Comparison of ENCODE assay signal across 1 cellular context in the genomic region with DNA sequence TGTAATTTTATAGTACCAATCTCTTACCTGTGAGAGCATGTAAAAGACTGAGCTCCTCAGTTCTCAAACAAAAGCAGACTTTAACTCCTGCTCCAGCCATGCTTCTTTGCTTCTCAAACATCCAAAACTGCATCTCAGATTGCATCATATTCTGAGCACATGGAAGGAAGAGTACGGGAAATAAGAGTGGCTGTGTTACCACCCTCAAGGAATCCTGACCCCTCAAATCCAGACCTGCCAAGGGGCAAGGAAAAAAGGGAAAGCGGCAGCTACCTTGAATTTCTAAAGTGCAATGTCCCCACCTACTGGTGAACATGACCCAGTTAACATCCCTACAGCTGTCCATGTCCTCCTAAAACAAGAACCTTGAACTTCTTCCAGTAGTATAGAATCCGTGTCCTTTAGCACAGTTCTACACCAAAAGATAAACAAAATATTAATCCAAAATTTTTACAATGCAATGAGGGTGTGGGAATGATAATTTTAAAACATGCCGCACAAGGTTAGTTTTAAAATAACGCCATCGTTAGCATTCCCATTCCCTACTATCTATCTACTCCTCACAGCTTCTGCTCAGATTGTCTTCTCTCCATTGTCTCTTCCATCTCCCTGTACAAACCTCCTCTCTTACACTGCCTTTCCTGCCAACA.
TF ChIP-seq lines count a peak whose summit lies in the region.

No MANE protein-coding gene starts in this region.

TF ChIP-seq in K562, 482 proteins besides CTCF, POLR2A, EP300 and RAD21 (continued from another document):
- TF ChIP-seq, protein P1, sequence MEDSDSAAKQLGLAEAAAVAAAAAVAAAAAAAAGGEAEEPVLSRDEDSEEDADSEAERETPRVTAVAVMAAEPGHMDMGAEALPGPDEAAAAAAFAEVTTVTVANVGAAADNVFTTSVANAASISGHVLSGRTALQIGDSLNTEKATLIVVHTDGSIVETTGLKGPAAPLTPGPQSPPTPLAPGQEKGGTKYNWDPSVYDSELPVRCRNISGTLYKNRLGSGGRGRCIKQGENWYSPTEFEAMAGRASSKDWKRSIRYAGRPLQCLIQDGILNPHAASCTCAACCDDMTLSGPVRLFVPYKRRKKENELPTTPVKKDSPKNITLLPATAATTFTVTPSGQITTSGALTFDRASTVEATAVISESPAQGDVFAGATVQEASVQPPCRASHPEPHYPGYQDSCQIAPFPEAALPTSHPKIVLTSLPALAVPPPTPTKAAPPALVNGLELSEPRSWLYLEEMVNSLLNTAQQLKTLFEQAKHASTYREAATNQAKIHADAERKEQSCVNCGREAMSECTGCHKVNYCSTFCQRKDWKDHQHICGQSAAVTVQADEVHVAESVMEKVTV (CRISPR knock-in tag; IDR thresholded peaks at IDR 0.05): peak; percentile 81
- TF ChIP-seq L3MBTL2 (IDR thresholded peaks at IDR 0.05) (no peak), TGIF2 (CRISPR knock-in tag; IDR thresholded peaks at IDR 0.05) (no peak), PHF20 (IDR thresholded peaks at IDR 0.05; ENCODE audit: partially characterized antibody) (no peak), RCOR1 (IDR thresholded peaks at IDR 0.05; ENCODE audit: borderline replicate concordance in 1 of 2, low read depth in 2 of 2, low read length in 2 of 2) (no peak), JUND (IDR thresholded peaks at IDR 0.05; ENCODE audit: borderline replicate concordance, low read depth, low read length) (no peak), JUND (tag; IDR thresholded peaks at IDR 0.05; ENCODE audit: borderline replicate concordance, low read depth, low read length) (no peak), ZNF589 (CRISPR knock-in tag; IDR thresholded peaks at IDR 0.05; ENCODE audit: low read depth) (no peak), ZNF274 (IDR thresholded peaks at IDR 0.05; ENCODE audit: borderline replicate concordance, low read depth, low read length) (no peak), NFYB (IDR thresholded peaks at IDR 0.05; ENCODE audit: extremely low read depth, insufficient read length) (no peak), CEBPG (CRISPR knock-in tag; IDR thresholded peaks at IDR 0.05) (no peak), CEBPG (tag; conservative IDR thresholded peaks at IDR 0.05 in 1 of 2, IDR thresholded peaks at IDR 0.05 in 1 of 2) (peak; percentile 15 to 57; a peak in 2 of 4 replicates), NR2C1 (IDR thresholded peaks at IDR 0.05) (no peak), NR2C1 (tag; IDR thresholded peaks at IDR 0.05) (no peak), THRAP3 (IDR thresholded peaks at IDR 0.05; ENCODE audit: borderline replicate concordance) (no peak), MXI1 (IDR thresholded peaks at IDR 0.05; ENCODE audit: low read depth, low read length) (no peak), SMC3 (conservative IDR thresholded peaks at IDR 0.05; ENCODE audit: insufficient read depth, low read depth, low read length) (peak; percentile 50), STAT5A (IDR thresholded peaks at IDR 0.05; ENCODE audit: borderline replicate concordance, low read length) (no peak), SMAD1 (IDR thresholded peaks at IDR 0.05; ENCODE audit: low read depth, low read length, partially characterized antibody) (no peak), TCF3 (CRISPR knock-in tag; IDR thresholded peaks at IDR 0.05) (no peak), ZFPM2 (CRISPR knock-in tag; IDR thresholded peaks at IDR 0.05) (no peak), ERF (CRISPR knock-in tag; IDR thresholded peaks at IDR 0.05) (no peak), SIRT6 (IDR thresholded peaks at IDR 0.05; ENCODE audit: low read depth, low read length) (no peak), PPARD (CRISPR knock-in tag; IDR thresholded peaks at IDR 0.05) (no peak), FOS (IDR thresholded peaks at IDR 0.05; ENCODE audit: extremely low read depth, insufficient read length) (no peak), PTTG1 (tag; IDR thresholded peaks at IDR 0.05; ENCODE audit: low read depth) (no peak), BCOR (IDR thresholded peaks at IDR 0.05) (no peak)
- TF ChIP-seq, protein P2, sequence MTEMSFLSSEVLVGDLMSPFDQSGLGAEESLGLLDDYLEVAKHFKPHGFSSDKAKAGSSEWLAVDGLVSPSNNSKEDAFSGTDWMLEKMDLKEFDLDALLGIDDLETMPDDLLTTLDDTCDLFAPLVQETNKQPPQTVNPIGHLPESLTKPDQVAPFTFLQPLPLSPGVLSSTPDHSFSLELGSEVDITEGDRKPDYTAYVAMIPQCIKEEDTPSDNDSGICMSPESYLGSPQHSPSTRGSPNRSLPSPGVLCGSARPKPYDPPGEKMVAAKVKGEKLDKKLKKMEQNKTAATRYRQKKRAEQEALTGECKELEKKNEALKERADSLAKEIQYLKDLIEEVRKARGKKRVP (CRISPR knock-in tag; IDR thresholded peaks at IDR 0.05): 0 out of 2 replicates have a peak, but pooled peaks have one; percentile 52
- TF ChIP-seq, protein P3, sequence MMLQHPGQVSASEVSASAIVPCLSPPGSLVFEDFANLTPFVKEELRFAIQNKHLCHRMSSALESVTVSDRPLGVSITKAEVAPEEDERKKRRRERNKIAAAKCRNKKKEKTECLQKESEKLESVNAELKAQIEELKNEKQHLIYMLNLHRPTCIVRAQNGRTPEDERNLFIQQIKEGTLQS (IDR thresholded peaks at IDR 0.05): peak; percentile 18; the same call in 1 of the 2 replicates
- TF ChIP-seq, protein P3 (CRISPR knock-in tag; conservative IDR thresholded peaks at IDR 0.05): no peak
- TF ChIP-seq, protein P4, sequence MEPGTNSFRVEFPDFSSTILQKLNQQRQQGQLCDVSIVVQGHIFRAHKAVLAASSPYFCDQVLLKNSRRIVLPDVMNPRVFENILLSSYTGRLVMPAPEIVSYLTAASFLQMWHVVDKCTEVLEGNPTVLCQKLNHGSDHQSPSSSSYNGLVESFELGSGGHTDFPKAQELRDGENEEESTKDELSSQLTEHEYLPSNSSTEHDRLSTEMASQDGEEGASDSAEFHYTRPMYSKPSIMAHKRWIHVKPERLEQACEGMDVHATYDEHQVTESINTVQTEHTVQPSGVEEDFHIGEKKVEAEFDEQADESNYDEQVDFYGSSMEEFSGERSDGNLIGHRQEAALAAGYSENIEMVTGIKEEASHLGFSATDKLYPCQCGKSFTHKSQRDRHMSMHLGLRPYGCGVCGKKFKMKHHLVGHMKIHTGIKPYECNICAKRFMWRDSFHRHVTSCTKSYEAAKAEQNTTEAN (CRISPR knock-in tag; IDR thresholded peaks at IDR 0.05): no peak
- TF ChIP-seq, protein P5, sequence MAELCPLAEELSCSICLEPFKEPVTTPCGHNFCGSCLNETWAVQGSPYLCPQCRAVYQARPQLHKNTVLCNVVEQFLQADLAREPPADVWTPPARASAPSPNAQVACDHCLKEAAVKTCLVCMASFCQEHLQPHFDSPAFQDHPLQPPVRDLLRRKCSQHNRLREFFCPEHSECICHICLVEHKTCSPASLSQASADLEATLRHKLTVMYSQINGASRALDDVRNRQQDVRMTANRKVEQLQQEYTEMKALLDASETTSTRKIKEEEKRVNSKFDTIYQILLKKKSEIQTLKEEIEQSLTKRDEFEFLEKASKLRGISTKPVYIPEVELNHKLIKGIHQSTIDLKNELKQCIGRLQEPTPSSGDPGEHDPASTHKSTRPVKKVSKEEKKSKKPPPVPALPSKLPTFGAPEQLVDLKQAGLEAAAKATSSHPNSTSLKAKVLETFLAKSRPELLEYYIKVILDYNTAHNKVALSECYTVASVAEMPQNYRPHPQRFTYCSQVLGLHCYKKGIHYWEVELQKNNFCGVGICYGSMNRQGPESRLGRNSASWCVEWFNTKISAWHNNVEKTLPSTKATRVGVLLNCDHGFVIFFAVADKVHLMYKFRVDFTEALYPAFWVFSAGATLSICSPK (IDR thresholded peaks at IDR 0.05; ENCODE audit: borderline replicate concordance): no peak
- TF ChIP-seq, protein P6, sequence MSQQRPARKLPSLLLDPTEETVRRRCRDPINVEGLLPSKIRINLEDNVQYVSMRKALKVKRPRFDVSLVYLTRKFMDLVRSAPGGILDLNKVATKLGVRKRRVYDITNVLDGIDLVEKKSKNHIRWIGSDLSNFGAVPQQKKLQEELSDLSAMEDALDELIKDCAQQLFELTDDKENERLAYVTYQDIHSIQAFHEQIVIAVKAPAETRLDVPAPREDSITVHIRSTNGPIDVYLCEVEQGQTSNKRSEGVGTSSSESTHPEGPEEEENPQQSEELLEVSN (IDR thresholded peaks at IDR 0.05; ENCODE audit: borderline replicate concordance in 1 of 2, extremely low read depth in 1 of 2, insufficient read depth in 1 of 2, insufficient read length in 1 of 2, low read depth in 1 of 2, low read length in 1 of 2, poor library complexity in 1 of 2, severe bottlenecking in 1 of 2): no peak
- TF ChIP-seq, protein P7, sequence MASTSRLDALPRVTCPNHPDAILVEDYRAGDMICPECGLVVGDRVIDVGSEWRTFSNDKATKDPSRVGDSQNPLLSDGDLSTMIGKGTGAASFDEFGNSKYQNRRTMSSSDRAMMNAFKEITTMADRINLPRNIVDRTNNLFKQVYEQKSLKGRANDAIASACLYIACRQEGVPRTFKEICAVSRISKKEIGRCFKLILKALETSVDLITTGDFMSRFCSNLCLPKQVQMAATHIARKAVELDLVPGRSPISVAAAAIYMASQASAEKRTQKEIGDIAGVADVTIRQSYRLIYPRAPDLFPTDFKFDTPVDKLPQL (IDR thresholded peaks at IDR 0.05; ENCODE audit: extremely low read depth, insufficient read length): no peak
- TF ChIP-seq, protein P8, sequence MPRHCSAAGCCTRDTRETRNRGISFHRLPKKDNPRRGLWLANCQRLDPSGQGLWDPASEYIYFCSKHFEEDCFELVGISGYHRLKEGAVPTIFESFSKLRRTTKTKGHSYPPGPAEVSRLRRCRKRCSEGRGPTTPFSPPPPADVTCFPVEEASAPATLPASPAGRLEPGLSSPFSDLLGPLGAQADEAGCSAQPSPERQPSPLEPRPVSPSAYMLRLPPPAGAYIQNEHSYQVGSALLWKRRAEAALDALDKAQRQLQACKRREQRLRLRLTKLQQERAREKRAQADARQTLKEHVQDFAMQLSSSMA (CRISPR knock-in tag; IDR thresholded peaks at IDR 0.05): no peak
